Comparison of ENCODE assay signal across 21 cellular contexts in genomic region chr5:24609694-24610093, GRCh38. TPM values are rescaled to one million over a fixed set of nuclear protein-coding genes. Genes with fewer than 3 reads are reported as not detected.
"Had no signal": no experiment of that assay in that cellular context is flagged by ENCODE, and none has a peak within 500 bp of the region (broad histone marks: within the 10 kb centered on the region; RNA-seq: fewer than 3 reads in every experiment).

No MANE protein-coding gene starts in this region.

- H3K4me3 ChIP-seq: psoas muscle, right lobe of liver, testis, transverse colon, uterus had no signal

- ATAC-seq: left lobe of liver; naive thymus-derived CD4-positive, alpha-beta T cell; psoas muscle; right lobe of liver; stimulated activated naive B cell treated with anti-CD40 and anti-IgM and Interleukin-4, amounts not matched to agents 10 μg/mL and 1 μg/mL and 100 μg/mL, for 72 hours; stimulated activated naive CD8-positive, alpha-beta T cell treated with anti-CD3 and anti-CD28 coated beads, Interleukin-15, amount 100 ng/mL, for 72 hours had no signal

- H3K9me3 Mint-ChIP-seq: dendritic cell treated with granulocyte-macrophage colony-stimulating factor and Interleukin-4, amounts not matched to agents 40 ng/mL and 50 ng/mL, for 4 days; nephron progenitor cell had no signal

- H3K4me1 ChIP-seq: psoas muscle, right lobe of liver, testis, transverse colon, uterus had no signal

- H3K36me3 ChIP-seq: neutrophil, right lobe of liver, transverse colon, uterus had no signal

- H3K27ac Mint-ChIP-seq: dendritic cell treated with granulocyte-macrophage colony-stimulating factor and Interleukin-4, amounts not matched to agents 40 ng/mL and 50 ng/mL, for 4 days; naive thymus-derived CD4-positive, alpha-beta T cell; nephron progenitor cell; stimulated activated naive B cell treated with anti-CD40 and anti-IgM and Interleukin-4, amounts not matched to agents 10 μg/mL and 1 μg/mL and 100 μg/mL, for 72 hours; stimulated activated naive CD8-positive, alpha-beta T cell treated with anti-CD3 and anti-CD28 coated beads, Interleukin-15, amount 100 ng/mL, for 72 hours had no signal

- H3K36me3 Mint-ChIP-seq: stimulated activated naive B cell treated with anti-CD40 and anti-IgM and Interleukin-4, amounts not matched to agents 10 μg/mL and 1 μg/mL and 100 μg/mL, for 72 hours had no signal

- H3K27ac ChIP-seq: neutrophil, psoas muscle, right lobe of liver, testis, transverse colon, uterus had no signal

- H3K4me3 Mint-ChIP-seq: dendritic cell treated with granulocyte-macrophage colony-stimulating factor and Interleukin-4, amounts not matched to agents 40 ng/mL and 50 ng/mL, for 4 days; naive thymus-derived CD4-positive, alpha-beta T cell; nephron progenitor cell; stimulated activated naive B cell treated with anti-CD40 and anti-IgM and Interleukin-4, amounts not matched to agents 10 μg/mL and 1 μg/mL and 100 μg/mL, for 72 hours; stimulated activated naive CD8-positive, alpha-beta T cell treated with anti-CD3 and anti-CD28 coated beads, Interleukin-15, amount 100 ng/mL, for 72 hours had no signal

- H3K4me1 Mint-ChIP-seq: naive thymus-derived CD4-positive, alpha-beta T cell; nephron progenitor cell; stimulated activated naive B cell treated with anti-CD40 and anti-IgM and Interleukin-4, amounts not matched to agents 10 μg/mL and 1 μg/mL and 100 μg/mL, for 72 hours; stimulated activated naive CD8-positive, alpha-beta T cell treated with anti-CD3 and anti-CD28 coated beads, Interleukin-15, amount 100 ng/mL, for 72 hours had no signal

- H3K27me3 Mint-ChIP-seq: dendritic cell treated with granulocyte-macrophage colony-stimulating factor and Interleukin-4, amounts not matched to agents 40 ng/mL and 50 ng/mL, for 4 days; naive thymus-derived CD4-positive, alpha-beta T cell; stimulated activated naive B cell treated with anti-CD40 and anti-IgM and Interleukin-4, amounts not matched to agents 10 μg/mL and 1 μg/mL and 100 μg/mL, for 72 hours; stimulated activated naive CD8-positive, alpha-beta T cell treated with anti-CD3 and anti-CD28 coated beads, Interleukin-15, amount 100 ng/mL, for 72 hours had no signal

- H3K9me3 ChIP-seq: neutrophil, psoas muscle, right lobe of liver, testis, transverse colon, uterus had no signal

- DNase-seq: erythroblast; islet precursor cell; mammary epithelial cell; naive thymus-derived CD4-positive, alpha-beta T cell; nephron progenitor cell; psoas muscle; retina; right lobe of liver; stimulated activated CD4-positive, alpha-beta T cell treated with anti-CD3 and anti-CD28 coated beads, Interleukin-4, amount 100 ng/mL, for 1 hour; stimulated activated naive B cell treated with anti-CD40 and anti-IgM and Interleukin-4, amounts not matched to agents 10 μg/mL and 1 μg/mL and 100 μg/mL, for 72 hours; stimulated activated naive CD8-positive, alpha-beta T cell treated with anti-CD3 and anti-CD28 coated beads, Interleukin-15, amount 100 ng/mL, for 72 hours; testis; transverse colon; uterus had no signal

- H3K27me3 ChIP-seq: neutrophil, right lobe of liver, testis, transverse colon, uterus had no signal

RNA-seq across cellular contexts. Expression of gene CDH10, which starts 35.1 kb away (rescaled TPM):
- total RNA-seq: endothelial cell of umbilical vein; left lobe of liver; mesenteric fat pad; naive thymus-derived CD4-positive, alpha-beta T cell; osteoblast; psoas muscle; right lobe of liver; subcutaneous adipose tissue had no signal
- polyA plus RNA-seq: naive thymus-derived CD4-positive, alpha-beta T cell had no signal
